In the genomic region with DNA sequence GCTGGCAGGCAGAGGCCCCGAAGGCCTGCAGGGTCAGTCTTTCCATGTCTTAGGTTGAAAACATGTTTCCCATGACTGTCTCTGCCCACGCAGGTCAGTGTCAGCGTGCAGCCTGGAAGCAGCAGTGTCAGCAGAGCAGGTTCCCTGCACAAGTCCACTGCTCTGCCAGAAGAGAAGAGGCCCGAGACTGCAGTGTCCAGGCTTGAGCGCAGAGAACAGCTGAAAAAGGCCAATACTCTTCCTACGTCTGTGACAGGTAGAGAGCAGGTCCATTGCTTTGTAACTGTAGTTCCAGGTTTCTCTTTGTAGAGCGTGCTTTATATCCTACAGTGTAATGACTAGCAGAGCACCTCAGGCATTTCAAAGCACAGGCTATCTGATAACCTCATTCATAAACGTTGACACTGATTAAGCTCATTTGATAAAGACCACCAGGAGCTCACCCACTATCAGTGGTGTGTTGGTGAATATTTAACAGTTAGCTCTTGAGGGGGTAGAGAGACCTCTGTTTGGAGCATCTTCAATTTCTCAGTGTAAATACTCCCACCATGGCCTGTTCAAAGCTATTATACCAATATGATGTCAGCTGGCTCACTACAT, we compare ENCODE assay signal across 13 cellular contexts.
DNase-seq lines count a peak whose midpoint lies in the region; ATAC-seq and TF ChIP-seq lines count a peak whose summit lies in the region.
"Had no signal": no experiment of that assay in that cellular context is flagged by ENCODE, and none has a peak within 500 bp of the region (broad histone marks: within the 10 kb centered on the region; RNA-seq: fewer than 3 reads in every experiment).

No MANE protein-coding gene starts in this region.

- no peak for ATAC-seq in HG02571 (IDR thresholded peaks at IDR 0.05; ENCODE audit: unreplicated experiment)

- peak overlapping the region; percentile 28 for H3K27ac ChIP-seq in temporal lobe (ENCODE audit: low read depth, low read length)
- H3K27ac ChIP-seq: 22Rv1; BLaER1 treated with 17β-estradiol and CSF1 and Interleukin-3, amounts not matched to agents 10 nM and 100 nM; GM23248 had no signal

- intact Hi-C loops in activated CD4-positive, alpha-beta T cell treated with anti-CD3 and anti-CD28 coated beads, Interleukin-2, amount 10 ng/mL, durations not matched to agents 24 days and 14 days (cut with micrococcal nuclease), result no loop called here

- DNase-seq in activated CD4-positive, alpha-beta T cell treated with anti-CD3 and anti-CD28 coated beads, Interleukin-2, amount 10 ng/mL, durations not matched to agents 24 days and 14 days, result peak; percentile 41
- DNase-seq in activated CD4-positive, alpha-beta T cell treated with anti-CD3 and anti-CD28 coated beads, Interleukin-2, amount 10 ng/mL, durations not matched to agents 7 days and 5 days, result no peak
- DNase-seq in fibroblast of mammary gland (ENCODE audit: low read depth) (peak; percentile 10), osteocyte (ENCODE audit: extremely low spot score, unreplicated experiment) (peak; percentile 60), putamen (ENCODE audit: low spot score) (no peak), DMS79 (lab: John Stamatoyannopoulos, UW) (no peak)
- DNase-seq: CD4-positive, CD25-positive, alpha-beta regulatory T cell; DMS53; GM23248 had no signal

- POLR2A ChIA-PET in activated CD4-positive, alpha-beta T cell treated with anti-CD3 and anti-CD28 coated beads, Interleukin-2, amount 10 ng/mL, durations not matched to agents 7 days and 5 days (lab: Charles Lee), result no interaction called here

- H3K27ac Mint-ChIP-seq in activated CD4-positive, alpha-beta T cell treated with anti-CD3 and anti-CD28 coated beads, Interleukin-2, amount 10 ng/mL, durations not matched to agents 24 days and 14 days, result no peak overlapping the region
- H3K27ac Mint-ChIP-seq in activated CD4-positive, alpha-beta T cell treated with anti-CD3 and anti-CD28 coated beads, Interleukin-2, amount 10 ng/mL, durations not matched to agents 7 days and 5 days, result no peak overlapping the region
- H3K27ac Mint-ChIP-seq in osteocyte (ENCODE audit: unreplicated experiment), result no peak overlapping the region
- H3K27ac Mint-ChIP-seq: CD4-positive, CD25-positive, alpha-beta regulatory T cell had no signal

- no peak overlapping the region for H3K4me3 Mint-ChIP-seq in activated CD4-positive, alpha-beta T cell treated with anti-CD3 and anti-CD28 coated beads, Interleukin-2, amount 10 ng/mL, durations not matched to agents 24 days and 14 days
- no peak overlapping the region for H3K4me3 Mint-ChIP-seq in activated CD4-positive, alpha-beta T cell treated with anti-CD3 and anti-CD28 coated beads, Interleukin-2, amount 10 ng/mL, durations not matched to agents 7 days and 5 days
- no peak overlapping the region for H3K4me3 Mint-ChIP-seq in osteocyte (ENCODE audit: unreplicated experiment)
- H3K4me3 Mint-ChIP-seq: CD4-positive, CD25-positive, alpha-beta regulatory T cell had no signal

- no peaks in the 10 kb centered on the region for H3K36me3 Mint-ChIP-seq in activated CD4-positive, alpha-beta T cell treated with anti-CD3 and anti-CD28 coated beads, Interleukin-2, amount 10 ng/mL, durations not matched to agents 24 days and 14 days (ENCODE audit: low read depth)
- H3K36me3 Mint-ChIP-seq in activated CD4-positive, alpha-beta T cell treated with anti-CD3 and anti-CD28 coated beads, Interleukin-2, amount 10 ng/mL, durations not matched to agents 7 days and 5 days (ENCODE audit: low read depth), result no peaks in the 10 kb centered on the region
- H3K36me3 Mint-ChIP-seq in osteocyte (ENCODE audit: unreplicated experiment), result peaks cover 12% of the 10 kb centered on the region
- H3K36me3 Mint-ChIP-seq: CD4-positive, CD25-positive, alpha-beta regulatory T cell had no signal

- no peak overlapping the region for H3K4me3 ChIP-seq in fibroblast of mammary gland (ENCODE audit: control insufficient read depth, low read depth, low read length)
- H3K4me3 ChIP-seq: BLaER1 treated with 17β-estradiol and CSF1 and Interleukin-3, amounts not matched to agents 10 nM and 100 nM; GM23248 had no signal

- no peaks in the 10 kb centered on the region for H3K4me1 Mint-ChIP-seq in activated CD4-positive, alpha-beta T cell treated with anti-CD3 and anti-CD28 coated beads, Interleukin-2, amount 10 ng/mL, durations not matched to agents 24 days and 14 days
- H3K4me1 Mint-ChIP-seq in activated CD4-positive, alpha-beta T cell treated with anti-CD3 and anti-CD28 coated beads, Interleukin-2, amount 10 ng/mL, durations not matched to agents 7 days and 5 days, result no peaks in the 10 kb centered on the region
- no peaks in the 10 kb centered on the region for H3K4me1 Mint-ChIP-seq in osteocyte (ENCODE audit: unreplicated experiment)
- H3K4me1 Mint-ChIP-seq: CD4-positive, CD25-positive, alpha-beta regulatory T cell had no signal

- H3K9me3 Mint-ChIP-seq in activated CD4-positive, alpha-beta T cell treated with anti-CD3 and anti-CD28 coated beads, Interleukin-2, amount 10 ng/mL, durations not matched to agents 24 days and 14 days, result no peaks in the 10 kb centered on the region
- no peaks in the 10 kb centered on the region for H3K9me3 Mint-ChIP-seq in activated CD4-positive, alpha-beta T cell treated with anti-CD3 and anti-CD28 coated beads, Interleukin-2, amount 10 ng/mL, durations not matched to agents 7 days and 5 days
- H3K9me3 Mint-ChIP-seq in osteocyte (ENCODE audit: unreplicated experiment), result no peaks in the 10 kb centered on the region

- TF ChIP-seq CTCF in fibroblast of mammary gland (conservative IDR thresholded peaks at IDR 0.05; ENCODE audit: control insufficient read depth, insufficient read depth, low read depth, low read length) (no peak), osteocyte (IDR thresholded peaks at IDR 0.05) (no peak)

- peaks cover 7% of the 10 kb centered on the region for H3K27me3 Mint-ChIP-seq in activated CD4-positive, alpha-beta T cell treated with anti-CD3 and anti-CD28 coated beads, Interleukin-2, amount 10 ng/mL, durations not matched to agents 24 days and 14 days
- peaks cover 3% of the 10 kb centered on the region for H3K27me3 Mint-ChIP-seq in activated CD4-positive, alpha-beta T cell treated with anti-CD3 and anti-CD28 coated beads, Interleukin-2, amount 10 ng/mL, durations not matched to agents 7 days and 5 days
- H3K27me3 Mint-ChIP-seq in osteocyte (ENCODE audit: unreplicated experiment), result no peaks in the 10 kb centered on the region

- CTCF ChIA-PET in activated CD4-positive, alpha-beta T cell treated with anti-CD3 and anti-CD28 coated beads, Interleukin-2, amount 10 ng/mL, durations not matched to agents 7 days and 5 days (lab: Charles Lee), result no interaction called here

Comparison
In these comparisons a context has a peak if more than half of its experiments do, and no peak if none do; other contexts are left out.
1. DNase-seq: peak in activated CD4-positive, alpha-beta T cell treated with anti-CD3 and anti-CD28 coated beads, Interleukin-2, amount 10 ng/mL, durations not matched to agents 24 days and 14 days (single experiment), fibroblast of mammary gland (single experiment) and osteocyte (single experiment); none in activated CD4-positive, alpha-beta T cell treated with anti-CD3 and anti-CD28 coated beads, Interleukin-2, amount 10 ng/mL, durations not matched to agents 7 days and 5 days (single experiment), putamen (single experiment) and DMS79 (single experiment).